Comparison of ENCODE assay signal across 8 cellular contexts in genomic region chr9:89604463-89605180, GRCh38. TPM values are rescaled to one million over a fixed set of nuclear protein-coding genes. Genes with fewer than 3 reads are reported as not detected.
A peak's percentile ranks its signal among the peaks of the same experiment; 100 is the strongest.
DNase-seq lines count a peak whose midpoint lies in the region; ATAC-seq and TF ChIP-seq lines count a peak whose summit lies in the region.

Gene GADD45G, plus strand, starts transcription at chr9:89605012. Its CDS starts 110 bp downstream, at chr9:89605122.

- H3K36me3 ChIP-seq in BE2C (peaks cover 10% of the 10 kb centered on the region), MG63 (no peaks in the 10 kb centered on the region), testis (ENCODE audit: low read depth, missing control alignments) (no peaks in the 10 kb centered on the region)

- no peaks in the 10 kb centered on the region for H3K9me3 Mint-ChIP-seq in activated naive CD8-positive, alpha-beta T cell (ENCODE audit: low read depth)
- no peaks in the 10 kb centered on the region for H3K9me3 Mint-ChIP-seq in osteocyte (ENCODE audit: unreplicated experiment)

- peak within 1 kb of the TSS; percentile 69 to 86 for H3K27ac ChIP-seq in testis

- H3K27me3 ChIP-seq in BE2C (no peaks in the 10 kb centered on the region; the same call in 1 of the 2 replicates), MG63 (0 out of 2 replicates have a peak, but pooled peaks cover 2% of the 10 kb centered on the region), testis (no peaks in the 10 kb centered on the region)

- WGBS in testis, 2 donors, result 0% methylated on average over 12 to 41 of the region's 41 CpGs

- peak; percentile 96 for TF ChIP-seq POLR2A in testis (IDR thresholded peaks at IDR 0.05)

- H3K27ac Mint-ChIP-seq in activated naive CD8-positive, alpha-beta T cell, result peak within 1 kb of the TSS; percentile 66
- no peak within 1 kb of the TSS for H3K27ac Mint-ChIP-seq in osteocyte (ENCODE audit: unreplicated experiment)

- peaks cover 9% of the 10 kb centered on the region for H3K4me1 ChIP-seq in BE2C
- H3K4me1 ChIP-seq in testis, result peaks cover 12% of the 10 kb centered on the region

- H3K4me3 ChIP-seq in BE2C (ENCODE audit: low read depth, low read length) (peak within 1 kb of the TSS; percentile 93), MG63 (peak within 1 kb of the TSS; percentile 39), testis (peak within 1 kb of the TSS; percentile 88)

- peak; percentile 41 for ATAC-seq in GM21367 (IDR thresholded peaks at IDR 0.05; ENCODE audit: unreplicated experiment)
- ATAC-seq in Right ventricle myocardium inferior, result peak; percentile 71

- intact Hi-C loops in Right ventricle myocardium inferior (cut with DNase I) (loop anchor here (2.0 to 5.0 kb wide), 3 partner anchors 153 to 274 kb away; no protein-coding TSS in a partner anchor), testis (cut with DNase I; ENCODE audit: low total_unique reads) (loop anchor here (5.0 to 10.0 kb wide), 2 partner anchors 390 to 493 kb away; no protein-coding TSS in a partner anchor)

- no peaks in the 10 kb centered on the region for H3K9me3 ChIP-seq in BE2C
- no peaks in the 10 kb centered on the region for H3K9me3 ChIP-seq in MG63
- no peaks in the 10 kb centered on the region for H3K9me3 ChIP-seq in testis

- peaks cover 1% of the 10 kb centered on the region for H3K27me3 Mint-ChIP-seq in activated naive CD8-positive, alpha-beta T cell
- peaks cover 35% of the 10 kb centered on the region for H3K27me3 Mint-ChIP-seq in osteocyte (ENCODE audit: unreplicated experiment)

- DNase-seq in BE2C (peak; percentile 94), MG63 (peak; percentile 69), SKM-1 (lab: John Stamatoyannopoulos, UW; ENCODE audit: unreplicated experiment) (peak; percentile 17), Right ventricle myocardium inferior (ENCODE audit: missing footprints) (peak; percentile 96), osteocyte (ENCODE audit: extremely low spot score, unreplicated experiment) (no peak), testis (peak; percentile 97)

- TF ChIP-seq CTCF in BE2C (IDR thresholded peaks at IDR 0.05; ENCODE audit: low read depth, low read length) (no peak), osteocyte (IDR thresholded peaks at IDR 0.05) (no peak), testis (IDR thresholded peaks at IDR 0.05) (peak in 2 of 3 experiments; percentile 5 to 7)

- peaks cover 37% of the 10 kb centered on the region for H3K4me1 Mint-ChIP-seq in activated naive CD8-positive, alpha-beta T cell (ENCODE audit: low read depth)
- H3K4me1 Mint-ChIP-seq in osteocyte (ENCODE audit: unreplicated experiment), result peaks cover 26% of the 10 kb centered on the region

- peak within 1 kb of the TSS; percentile 87 for H3K4me3 Mint-ChIP-seq in activated naive CD8-positive, alpha-beta T cell
- peak within 1 kb of the TSS; percentile 75 for H3K4me3 Mint-ChIP-seq in osteocyte (ENCODE audit: unreplicated experiment)

- no peaks in the 10 kb centered on the region for H3K36me3 Mint-ChIP-seq in activated naive CD8-positive, alpha-beta T cell
- H3K36me3 Mint-ChIP-seq in osteocyte (ENCODE audit: unreplicated experiment), result no peaks in the 10 kb centered on the region

RNA-seq across cellular contexts. Expression of gene GADD45G, which starts in this region (rescaled TPM):
- 86.0 TPM for polyA plus RNA-seq in BE2C (2012; ENCODE audit: insufficient read depth, insufficient read length, low read depth)
- total RNA-seq in MG63 (2014; rRNA removed; shearing (Covaris generic); ENCODE audit: low replicate concordance), result 3.5 TPM in 1 of 2 replicates, not detected in the other
- total RNA-seq in Right ventricle myocardium inferior (47.6 TPM), osteocyte (0.71 and 1.0 TPM in 2 replicates), testis (10 to 100 TPM; 66.1 to 72.8 TPM)
- polyA plus RNA-seq in testis (ENCODE audit: insufficient read depth, low read depth, low replicate concordance), result 29.1 TPM

Comparison
In these comparisons a context has a peak if more than half of its experiments do, and no peak if none do; other contexts are left out.
1. RNA of gene GADD45G (total RNA-seq): 66.1 to 72.8 TPM in testis and 47.6 TPM in Right ventricle myocardium inferior (single experiment); 3.5 TPM in MG63 and 0.71 to 1.0 TPM in osteocyte; every median in the first group is over 10 times any median in the second.
2. H3K4me3 ChIP-seq: peak in every context shown above with its lines; median percentile 93 in BE2C; 88 in testis; 39 in MG63.
3. CTCF ChIP-seq: peak in testis (2 of 3); none in BE2C (single experiment) and osteocyte (single experiment).